36 cellular contexts compared by ENCODE assay signal in the genomic region with DNA sequence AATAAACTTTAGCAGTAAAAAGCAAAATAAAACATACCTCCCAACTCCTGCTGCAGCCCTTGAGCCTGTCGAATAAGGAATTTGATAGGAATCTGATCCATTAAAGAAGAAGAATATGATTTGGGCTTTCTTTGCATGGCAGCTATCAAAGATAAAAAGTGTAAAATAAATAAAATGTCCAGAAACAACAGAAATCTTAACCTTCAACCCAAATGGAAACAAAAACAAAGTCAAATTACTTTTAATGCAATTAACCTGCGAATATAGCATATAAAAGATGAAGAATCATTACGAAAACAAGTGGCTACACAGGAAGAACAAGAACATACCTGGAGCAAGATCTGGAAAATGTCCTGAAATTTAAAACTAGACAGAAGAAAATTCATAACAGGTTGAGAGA. TPM values are rescaled to one million over a fixed set of nuclear protein-coding genes. Genes with fewer than 3 reads are reported as not detected.
DNase-seq lines count a peak whose midpoint lies in the region; ATAC-seq, FAIRE-seq and TF ChIP-seq lines count a peak whose summit lies in the region.
"Had no signal": no experiment of that assay in that cellular context is flagged by ENCODE, and none has a peak within 500 bp of the region (broad histone marks: within the 10 kb centered on the region; RNA-seq: fewer than 3 reads in every experiment).

No MANE protein-coding gene starts in this region.

- H3K23ac ChIP-seq in H9 (ENCODE audit: insufficient read length, low read depth, low read length) = no peak overlapping the region

- no peak overlapping the region for H3K4me3 ChIP-seq in GM12878
- H3K4me3 ChIP-seq in K562 = no peak overlapping the region
- H3K4me3 ChIP-seq: A549; BLaER1; BLaER1 treated with 17β-estradiol and CSF1 and Interleukin-3, amounts not matched to agents 10 nM and 100 nM had no signal

- H3K4me1 ChIP-seq in GM12878 (ENCODE audit: control insufficient read depth, insufficient read depth, low read length) (no peaks in the 10 kb centered on the region), K562 (replicated peaks in 1 of 2; ENCODE audit: control insufficient read depth in 2 of 2, insufficient read depth in 2 of 2, low read length in 2 of 2) (no peaks in the 10 kb centered on the region), H9 (ENCODE audit: insufficient read depth, low read length) (no peaks in the 10 kb centered on the region)
- H3K4me1 ChIP-seq: A549; BE2C; BLaER1; BLaER1 treated with 17β-estradiol and CSF1 and Interleukin-3, amounts not matched to agents 10 nM and 100 nM; Caco-2 had no signal

- BruUV-seq in GM12878 (replicated peaks; lab: Mats Ljungman, UMichigan) (no TSS peak), K562 (replicated peaks; lab: Mats Ljungman, UMichigan) (no TSS peak)

- SMC1A ChIA-PET in GM12878 (lab: Charles Lee; ENCODE audit: uncharacterized antibody, unreplicated experiment) = interaction anchor here (0.7 kb wide), 1 partner anchor 185 kb away, joined by 3 read pairs; no protein-coding TSS in a partner anchor

- no peak overlapping the region for H2BK12ac ChIP-seq in H9 (ENCODE audit: insufficient read length, low read depth, low read length)

- peaks cover 4% of the 10 kb centered on the region for H3K9me1 ChIP-seq in K562 (ENCODE audit: control insufficient read depth, insufficient read depth, low read length)

- H4K91ac ChIP-seq in H9 (ENCODE audit: insufficient read length, low read depth, low read length) = no peak overlapping the region

- FAIRE-seq in GM12878 (lab: Jason Lieb, UNC) = no peak
- no peak for FAIRE-seq in K562 (lab: Jason Lieb, UNC)
- FAIRE-seq: A204.1, A549, D721Med had no signal

- no peak overlapping the region for H2BK5ac ChIP-seq in H9 (ENCODE audit: insufficient read length, low read length)

- H3K79me2 ChIP-seq in GM12878 (ENCODE audit: control insufficient read depth, insufficient read depth, low read length) (no peaks in the 10 kb centered on the region), K562 (ENCODE audit: control insufficient read depth, insufficient read depth, low read length) (no peaks in the 10 kb centered on the region), H9 (ENCODE audit: insufficient read depth, low read length) (no peaks in the 10 kb centered on the region)

- CTCF ChIA-PET in activated CD4-positive, alpha-beta T cell treated with anti-CD3 and anti-CD28 coated beads, Interleukin-2, amount 10 ng/mL, durations not matched to agents 7 days and 5 days (lab: Charles Lee) = interaction anchor here (0.6 kb wide), 1 partner anchor 22 kb away, joined by 3 read pairs; no protein-coding TSS in a partner anchor
- CTCF ChIA-PET in GM12878 (lab: Yijun Ruan, JAX) (interaction anchor here (1.7 kb wide), 1 partner anchor 225 kb away, joined by 6 read pairs; no protein-coding TSS in a partner anchor), K562 (lab: Yijun Ruan, JAX; ENCODE audit: low intra/inter-chr PET ratio) (no interaction called here)

- H2BK15ac ChIP-seq in H9 (ENCODE audit: low read depth, low read length) = no peak overlapping the region

- H2AFZ ChIP-seq in GM12878 (ENCODE audit: control insufficient read depth, low read depth, low read length) (no peak overlapping the region), K562 (ENCODE audit: low read depth, low read length) (no peak overlapping the region), H9 (ENCODE audit: low read length) (no peak overlapping the region)

- peaks cover 0 to 3% of the 10 kb centered on the region in 2 experiments for H3K36me3 ChIP-seq in GM12878 (ENCODE audit: control insufficient read depth in 2 of 2, insufficient read depth in 2 of 2, low read length in 1 of 2)
- peaks cover 66% of the 10 kb centered on the region; the same call in 1 of the 3 replicates for H3K36me3 ChIP-seq in K562 (ENCODE audit: control insufficient read depth, insufficient read depth, low read length)
- H3K36me3 ChIP-seq: BE2C had no signal

- H3K4ac ChIP-seq in H9 (ENCODE audit: low read depth, low read length) = no peak overlapping the region

- no peak for TF ChIP-seq EP300 in GM12878 (IDR thresholded peaks at IDR 0.05; ENCODE audit: borderline replicate concordance in 1 of 2, control insufficient read depth in 1 of 2, low read depth in 2 of 2, low read length in 2 of 2)
- TF ChIP-seq EP300 in K562 (IDR thresholded peaks at IDR 0.05; ENCODE audit: low read length) = no peak

- POLR2A ChIA-PET in activated CD4-positive, alpha-beta T cell treated with anti-CD3 and anti-CD28 coated beads, Interleukin-2, amount 10 ng/mL, durations not matched to agents 7 days and 5 days (lab: Charles Lee) = no interaction called here
- POLR2A ChIA-PET in GM12878 (lab: Charles Lee) (interaction anchor here (0.6 kb wide), 1 partner anchor 1545 kb away, joined by 6 read pairs; no protein-coding TSS in a partner anchor), K562 (lab: Yijun Ruan, JAX) (interaction anchor here (0.9 to 1.5 kb wide), 2 partner anchors 12 to 21 kb away, joined by 3 to 6 read pairs; a partner anchor contains a TSS)

- H4K20me1 ChIP-seq in GM12878 (ENCODE audit: control insufficient read depth, insufficient read depth) (no peaks in the 10 kb centered on the region), K562 (replicated peaks; ENCODE audit: control insufficient read depth, insufficient read depth, low read length) (no peaks in the 10 kb centered on the region), H9 (ENCODE audit: control insufficient read depth, insufficient read depth, insufficient read length) (no peaks in the 10 kb centered on the region)
- H4K20me1 ChIP-seq: BLaER1; BLaER1 treated with 17β-estradiol and CSF1 and Interleukin-3, amounts not matched to agents 10 nM and 100 nM had no signal

- H3K27me3 Mint-ChIP-seq in activated CD4-positive, alpha-beta T cell treated with anti-CD3 and anti-CD28 coated beads, Interleukin-2, amount 10 ng/mL, durations not matched to agents 7 days and 5 days = no peaks in the 10 kb centered on the region
- H3K27me3 Mint-ChIP-seq in activated CD4-positive, alpha-beta T cell treated with anti-CD3 and anti-CD28 coated beads, Interleukin-2, amount 10 ng/mL, durations not matched to agents 24 days and 14 days = no peaks in the 10 kb centered on the region
- H3K27me3 Mint-ChIP-seq in T-helper 17 cell (no peaks in the 10 kb centered on the region), H9 (ENCODE audit: low read depth) (no peaks in the 10 kb centered on the region)
- H3K27me3 Mint-ChIP-seq: B cell; CD4-positive, alpha-beta memory T cell; CD4-positive, alpha-beta T cell; CD4-positive, CD25-positive, alpha-beta regulatory T cell; CD8-positive, alpha-beta memory T cell had no signal

- H2BK20ac ChIP-seq in H9 (ENCODE audit: low read depth, low read length, poor library complexity, severe bottlenecking) = no peak overlapping the region

- H4K5ac ChIP-seq in H9 (ENCODE audit: insufficient read length, low read depth, low read length) = no peak overlapping the region

- no peaks in the 10 kb centered on the region for H3K79me1 ChIP-seq in H9 (ENCODE audit: insufficient read depth, low read depth, low read length, poor library complexity, severe bottlenecking)

- no peak for ATAC-seq in T-helper 17 cell
- ATAC-seq in GM12878 = no peak
- ATAC-seq in K562 = no peak
- ATAC-seq: CD8-positive, alpha-beta T cell had no signal

- H3K56ac ChIP-seq in H9 (ENCODE audit: insufficient read length, low read depth, low read length) = no peak overlapping the region

- no peak overlapping the region for H2BK120ac ChIP-seq in H9 (ENCODE audit: low read depth, low read length, poor library complexity, severe bottlenecking)

- no peak overlapping the region for H3K27ac ChIP-seq in GM12878 (ENCODE audit: control insufficient read depth, insufficient read depth)
- H3K27ac ChIP-seq in K562 (ENCODE audit: extremely low read depth, low read depth, low read length) = no peak overlapping the region
- no peak overlapping the region for H3K27ac ChIP-seq in H9 (ENCODE audit: insufficient read length, low read depth, low read length)
- H3K27ac ChIP-seq: 22Rv1; A549; BLaER1; BLaER1 treated with 17β-estradiol and CSF1 and Interleukin-3, amounts not matched to agents 10 nM and 100 nM; C4-2B had no signal

- H3K27me3 ChIP-seq in GM12878 (replicated peaks in 1 of 2; ENCODE audit: control insufficient read depth in 2 of 2, insufficient read depth in 2 of 2, low read length in 1 of 2) = no peaks in the 10 kb centered on the region
- no peaks in the 10 kb centered on the region for H3K27me3 ChIP-seq in K562 (ENCODE audit: control insufficient read depth in 2 of 2, insufficient read depth in 2 of 2, low read length in 2 of 2)
- H3K27me3 ChIP-seq in H9 (ENCODE audit: insufficient read depth, low read length) = no peaks in the 10 kb centered on the region
- H3K27me3 ChIP-seq: BE2C; BLaER1; BLaER1 treated with 17β-estradiol and CSF1 and Interleukin-3, amounts not matched to agents 10 nM and 100 nM had no signal

- peak overlapping the region; percentile 2 for H3K27ac Mint-ChIP-seq in activated CD4-positive, alpha-beta T cell treated with anti-CD3 and anti-CD28 coated beads, Interleukin-2, amount 10 ng/mL, durations not matched to agents 7 days and 5 days
- no peak overlapping the region for H3K27ac Mint-ChIP-seq in activated CD4-positive, alpha-beta T cell treated with anti-CD3 and anti-CD28 coated beads, Interleukin-2, amount 10 ng/mL, durations not matched to agents 24 days and 14 days
- peak overlapping the region; percentile 29 for H3K27ac Mint-ChIP-seq in T-helper 17 cell
- H3K27ac Mint-ChIP-seq in H9 = no peak overlapping the region; a peak in 1 of 7 replicates
- H3K27ac Mint-ChIP-seq: B cell; CD14-positive monocyte; CD4-positive, alpha-beta T cell; CD4-positive, CD25-positive, alpha-beta regulatory T cell; CD8-positive, alpha-beta T cell had no signal

- H3T11ph ChIP-seq in H9 (ENCODE audit: low read length) = no peak overlapping the region

- H3K9me3 Mint-ChIP-seq in activated CD4-positive, alpha-beta T cell treated with anti-CD3 and anti-CD28 coated beads, Interleukin-2, amount 10 ng/mL, durations not matched to agents 7 days and 5 days = no peaks in the 10 kb centered on the region
- H3K9me3 Mint-ChIP-seq in activated CD4-positive, alpha-beta T cell treated with anti-CD3 and anti-CD28 coated beads, Interleukin-2, amount 10 ng/mL, durations not matched to agents 24 days and 14 days = no peaks in the 10 kb centered on the region
- H3K9me3 Mint-ChIP-seq in H9 = no peaks in the 10 kb centered on the region
- H3K9me3 Mint-ChIP-seq: CD14-positive monocyte; CD4-positive, alpha-beta memory T cell; CD4-positive, alpha-beta T cell; CD4-positive, CD25-positive, alpha-beta regulatory T cell; CD8-positive, alpha-beta memory T cell; CD8-positive, alpha-beta T cell had no signal

- H3K9me3 ChIP-seq in T-helper 17 cell (ENCODE audit: control insufficient read depth, low read length, poor library complexity, severe bottlenecking) (no peaks in the 10 kb centered on the region), GM12878 (replicated peaks; ENCODE audit: control insufficient read depth, insufficient read depth, low read length) (no peaks in the 10 kb centered on the region), K562 (replicated peaks; ENCODE audit: control insufficient read depth, insufficient read depth, low read depth, low read length) (no peaks in the 10 kb centered on the region), H9 (ENCODE audit: control insufficient read depth, low read depth, low read length) (no peaks in the 10 kb centered on the region)
- H3K9me3 ChIP-seq: A549; BE2C; BLaER1; BLaER1 treated with 17β-estradiol and CSF1 and Interleukin-3, amounts not matched to agents 10 nM and 100 nM; Caco-2 had no signal

- H2AK5ac ChIP-seq in H9 (ENCODE audit: insufficient read length, low read length) = no peak overlapping the region

- in situ Hi-C loops in GM12878 (cut with MboI) = no loop called here
- in situ Hi-C loops in K562 (cut with MboI) = no loop called here

- peaks cover 4% of the 10 kb centered on the region for H3K23me2 ChIP-seq in H9 (ENCODE audit: insufficient read length, low read depth, low read length, poor library complexity, severe bottlenecking)

- TF ChIP-seq CTCF in GM12878 (IDR thresholded peaks at IDR 0.05 in 2 of 3, conservative IDR thresholded peaks at IDR 0.05 in 1 of 3; ENCODE audit: control insufficient read depth in 2 of 3, extremely low read depth in 1 of 3, insufficient read depth in 1 of 3, low read depth in 3 of 3, low read length in 3 of 3) (no peak), K562 (IDR thresholded peaks at IDR 0.05 in 2 of 3, conservative IDR thresholded peaks at IDR 0.05 in 1 of 3; ENCODE audit: insufficient read depth in 2 of 3, low read depth in 1 of 3, low read length in 3 of 3) (no peak), H9 (conservative IDR thresholded peaks at IDR 0.05) (no peak)

- intact Hi-C loops in activated CD4-positive, alpha-beta T cell treated with anti-CD3 and anti-CD28 coated beads, Interleukin-2, amount 10 ng/mL, durations not matched to agents 24 days and 14 days (cut with micrococcal nuclease) = no loop called here
- intact Hi-C loops in GM12878 (cut with micrococcal nuclease; ENCODE audit: unreplicated experiment) = no loop called here
- intact Hi-C loops in K562 (cut with micrococcal nuclease) = no loop called here

- no peak overlapping the region for H3K4me3 Mint-ChIP-seq in activated CD4-positive, alpha-beta T cell treated with anti-CD3 and anti-CD28 coated beads, Interleukin-2, amount 10 ng/mL, durations not matched to agents 7 days and 5 days
- H3K4me3 Mint-ChIP-seq in activated CD4-positive, alpha-beta T cell treated with anti-CD3 and anti-CD28 coated beads, Interleukin-2, amount 10 ng/mL, durations not matched to agents 24 days and 14 days = no peak overlapping the region
- H3K4me3 Mint-ChIP-seq in T-helper 17 cell (no peak overlapping the region), H9 (no peak overlapping the region)
- H3K4me3 Mint-ChIP-seq: B cell; CD14-positive monocyte; CD4-positive, alpha-beta memory T cell; CD4-positive, alpha-beta T cell; CD4-positive, CD25-positive, alpha-beta regulatory T cell; CD8-positive, alpha-beta memory T cell; CD8-positive, alpha-beta T cell had no signal

- TF ChIP-seq POLR2A in GM12878 (IDR thresholded peaks at IDR 0.05; ENCODE audit: low read depth, low read length) (no peak), K562 (conservative IDR thresholded peaks at IDR 0.05) (no peak)

- TF ChIP-seq RAD21 in GM12878 (IDR thresholded peaks at IDR 0.05; ENCODE audit: insufficient read depth, low read depth, low read length) (no peak), K562 (CRISPR knock-in tag; conservative IDR thresholded peaks at IDR 0.05 in 1 of 2, IDR thresholded peaks at IDR 0.05 in 1 of 2) (no peak)

- DNase-seq in activated CD4-positive, alpha-beta T cell treated with anti-CD3 and anti-CD28 coated beads, Interleukin-2, amount 10 ng/mL, durations not matched to agents 7 days and 5 days = no peak
- DNase-seq in activated CD4-positive, alpha-beta T cell treated with anti-CD3 and anti-CD28 coated beads, Interleukin-2, amount 10 ng/mL, durations not matched to agents 24 days and 14 days = no peak
- DNase-seq in T-helper 17 cell = no peak
- DNase-seq in GM12878 (ENCODE audit: low read depth, low spot score) = no peak
- no peak for DNase-seq in K562 (ENCODE audit: extremely low read depth in 1 of 4, low spot score in 3 of 4)
- DNase-seq in H9 = no peak
- DNase-seq in activated naive CD4-positive, alpha-beta T cell treated with anti-CD3 and anti-CD28 coated beads, Interleukin-2, amount 50 U/mL, for 16 hours = no peak
- no peak for DNase-seq in 8988T
- DNase-seq: ACHN; AML-193; BE2C; C1 segment of cervical spinal cord; Caco-2; Calu3; CD4-positive, alpha-beta memory T cell; CD4-positive, alpha-beta T cell; CD4-positive, CD25-positive, alpha-beta regulatory T cell; CD8-positive, alpha-beta memory T cell; CD8-positive, alpha-beta T cell; COR-L47; DMS 273 treated with DMSO at 0.1 percent for 48 hours; DMS153; DMS53; DMS79; DMS79 treated with DMSO at 0.1 percent for 48 hours; DND-41; EL had no signal

- H3K9ac ChIP-seq in GM12878 (ENCODE audit: control insufficient read depth, insufficient read depth, low read length) (no peak overlapping the region), K562 (ENCODE audit: insufficient read depth in 1 of 2, low read depth in 2 of 2, low read length in 2 of 2) (no peak overlapping the region), H9 (ENCODE audit: extremely low read depth, insufficient read length, low read length) (no peak overlapping the region)
- H3K9ac ChIP-seq: BLaER1; BLaER1 treated with 17β-estradiol and CSF1 and Interleukin-3, amounts not matched to agents 10 nM and 100 nM had no signal

- RAD21 ChIA-PET in GM12878 (lab: Charles Lee; ENCODE audit: unreplicated experiment) = interaction anchor here (0.7 kb wide), 1 partner anchor 201 kb away, joined by 3 read pairs; no protein-coding TSS in a partner anchor

- H3K36me3 Mint-ChIP-seq in activated CD4-positive, alpha-beta T cell treated with anti-CD3 and anti-CD28 coated beads, Interleukin-2, amount 10 ng/mL, durations not matched to agents 7 days and 5 days (ENCODE audit: low read depth) = peaks cover 17% of the 10 kb centered on the region
- peaks cover 33% of the 10 kb centered on the region for H3K36me3 Mint-ChIP-seq in activated CD4-positive, alpha-beta T cell treated with anti-CD3 and anti-CD28 coated beads, Interleukin-2, amount 10 ng/mL, durations not matched to agents 24 days and 14 days (ENCODE audit: low read depth)
- peaks cover 4% of the 10 kb centered on the region for H3K36me3 Mint-ChIP-seq in T-helper 17 cell (ENCODE audit: low read depth)
- peaks cover 5 to 42% (median 26%) of the 10 kb centered on the region in 3 experiments; a peak in 6 of 7 replicates for H3K36me3 Mint-ChIP-seq in H9 (ENCODE audit: insufficient read depth in 1 of 3, low read depth in 3 of 3)

- no peak overlapping the region for H4K8ac ChIP-seq in H9 (replicated peaks; ENCODE audit: insufficient read length, low read depth, low read length)

- H3K4me1 Mint-ChIP-seq in activated CD4-positive, alpha-beta T cell treated with anti-CD3 and anti-CD28 coated beads, Interleukin-2, amount 10 ng/mL, durations not matched to agents 7 days and 5 days = no peaks in the 10 kb centered on the region
- H3K4me1 Mint-ChIP-seq in activated CD4-positive, alpha-beta T cell treated with anti-CD3 and anti-CD28 coated beads, Interleukin-2, amount 10 ng/mL, durations not matched to agents 24 days and 14 days = no peaks in the 10 kb centered on the region
- H3K4me1 Mint-ChIP-seq in T-helper 17 cell = no peaks in the 10 kb centered on the region
- H3K4me1 Mint-ChIP-seq in H9 = no peaks in the 10 kb centered on the region
- H3K4me1 Mint-ChIP-seq: B cell; CD14-positive monocyte; CD8-positive, alpha-beta memory T cell had no signal

- 93% methylated on average over 3 of the region's 3 CpGs for WGBS in GM12878 (ENCODE audit: insufficient coverage, insufficient replicate concordance, low lambda C conversion rate, missing lambda C conversion rate)
- 88% methylated on average over 3 of the region's 3 CpGs for WGBS in K562 (ENCODE audit: insufficient coverage, low coverage, missing lambda C conversion rate)
- no CpG with 5 or more reads among the region's 3 CpGs for WGBS in H9 (ENCODE audit: extremely low coverage, insufficient read length, low lambda C conversion rate)

- H3K4me2 ChIP-seq in GM12878 (ENCODE audit: control insufficient read depth, insufficient read depth) = no peak overlapping the region
- H3K4me2 ChIP-seq in K562 (ENCODE audit: insufficient read depth, low read length) = no peak overlapping the region
- no peak overlapping the region for H3K4me2 ChIP-seq in H9 (ENCODE audit: insufficient read depth, insufficient read length, low read length)
- H3K4me2 ChIP-seq: A549; BLaER1; BLaER1 treated with 17β-estradiol and CSF1 and Interleukin-3, amounts not matched to agents 10 nM and 100 nM had no signal

- no peak overlapping the region for H3K18ac ChIP-seq in H9 (ENCODE audit: insufficient read length, low read depth, low read length)

- H3K14ac ChIP-seq in H9 (ENCODE audit: insufficient read depth, low read length) = no peak overlapping the region

RNA-seq across cellular contexts. Expression of a gene that starts 21.5 kb away (rescaled TPM):
- 10 to 100 TPM; 24.3 to 28.7 TPM for total RNA-seq in activated CD4-positive, alpha-beta T cell treated with anti-CD3 and anti-CD28 coated beads, Interleukin-2, amount 10 ng/mL, durations not matched to agents 7 days and 5 days
- 17.2 and 19.9 TPM in 2 replicates for total RNA-seq in activated CD4-positive, alpha-beta T cell treated with anti-CD3 and anti-CD28 coated beads, Interleukin-2, amount 10 ng/mL, durations not matched to agents 24 days and 14 days
- 1 to 10 TPM; 1.5 to 2.3 TPM for total RNA-seq in T-helper 17 cell
- total RNA-seq in GM12878 (2013; cell fraction: nucleolus; rRNA removed) = 65.4 and 73.6 TPM in 2 replicates
- total RNA-seq in GM12878 (2014; rRNA removed) = 20.0 and 23.1 TPM in 2 replicates
- total RNA-seq in GM12878 (2014; rRNA removed; fragmentation: Illumina TruSeq; extraction: Trizol) = 24.2 and 25.6 TPM in 2 replicates
- total RNA-seq in GM12878 (2021) = 14.5 and 15.0 TPM in 2 replicates
- 2.6 TPM for polyA plus RNA-seq in GM12878 (2011; ENCODE audit: low read depth)
- polyA plus RNA-seq in GM12878 (2011; rRNA removed) = 12.3 and 20.7 TPM in 2 replicates
- 4.4 and 5.3 TPM in 2 replicates for polyA plus RNA-seq in GM12878 (2011; cell fraction: cytosol; rRNA removed)
- polyA plus RNA-seq in GM12878 (2011; cell fraction: nucleus; rRNA removed) = 9.0 and 11.1 TPM in 2 replicates
- 4.9 and 6.0 TPM in 2 replicates for polyA plus RNA-seq in GM12878 (2012)
- polyA plus RNA-seq in GM12878 (2014; fragmentation: Illumina TruSeq; extraction: Trizol) = 18.6 and 22.4 TPM in 2 replicates
- 1 to 10 TPM; 4.0 to 4.2 TPM for polyA plus RNA-seq in GM12878 (2014; fragmentation: Nextera tagmentation; extraction: Ambion mirVana)
- 8.1 and 8.7 TPM in 2 replicates for polyA plus RNA-seq in GM12878 (2014; rRNA removed)
- 10 to 100 TPM; 12.2 to 13.4 TPM for polyA plus RNA-seq in GM12878 (2016; fragmentation: Nextera tagmentation; extraction: Ambion mirVana)
- 32.0 and 34.5 TPM in 2 replicates for polyA minus RNA-seq in GM12878 (2011; rRNA and poly(A)+ RNA removed)
- polyA minus RNA-seq in GM12878 (2011; cell fraction: cytosol; rRNA and poly(A)+ RNA removed) = 6.3 and 7.4 TPM in 2 replicates
- 21.9 and 47.4 TPM in 2 replicates for polyA minus RNA-seq in GM12878 (2011; cell fraction: nucleus; rRNA and poly(A)+ RNA removed)
- 43.6 and 131 TPM in 2 replicates for total RNA-seq in K562 (2011; cell fraction: chromatin; rRNA removed; ENCODE audit: low replicate concordance)
- 15.2 and 23.4 TPM in 2 replicates for total RNA-seq in K562 (2011; cell fraction: nucleolus; rRNA removed)
- total RNA-seq in K562 (2011; cell fraction: nucleoplasm; rRNA removed) = 46.1 and 76.3 TPM in 2 replicates
- 10.3 and 11.0 TPM in 2 replicates for total RNA-seq in K562 (2014; rRNA removed)
- total RNA-seq in K562 (2014; rRNA removed; fragmentation: Illumina TruSeq; extraction: Trizol) = 16.8 and 18.6 TPM in 2 replicates
- 14.9 and 17.5 TPM in 2 replicates for total RNA-seq in K562 (2015; rRNA removed; fragmentation: Illumina TruSeq; extraction: Trizol)
- total RNA-seq in K562 (2021) = 9.7 and 11.7 TPM in 2 replicates
- 14.4 and 17.4 TPM in 2 replicates for polyA plus RNA-seq in K562 (2011; rRNA removed)
- 1.9 and 5.6 TPM in 2 replicates for polyA plus RNA-seq in K562 (2011; cell fraction: cytosol; rRNA removed)
- 11.9 and 18.2 TPM in 2 replicates for polyA plus RNA-seq in K562 (2011; cell fraction: nucleus; rRNA removed)
- polyA plus RNA-seq in K562 (2012) = 5.3 and 6.3 TPM in 2 replicates
- 10.1 and 10.3 TPM in 2 replicates for polyA plus RNA-seq in K562 (2014; fragmentation: Illumina TruSeq; extraction: Trizol)
- 1 to 10 TPM; 2.4 to 3.6 TPM for polyA plus RNA-seq in K562 (2014; fragmentation: Nextera tagmentation; extraction: Ambion mirVana)
- polyA plus RNA-seq in K562 (2014; rRNA removed) = 9.1 and 11.2 TPM in 2 replicates
- 55.1 and 57.7 TPM in 2 replicates for polyA minus RNA-seq in K562 (2011; rRNA and poly(A)+ RNA removed)
- polyA minus RNA-seq in K562 (2011; cell fraction: cytosol; rRNA and poly(A)+ RNA removed) = 7.3 and 9.8 TPM in 2 replicates
- 28.5 and 46.5 TPM in 2 replicates for polyA minus RNA-seq in K562 (2011; cell fraction: nucleus; rRNA and poly(A)+ RNA removed)
- 18.3 and 20.2 TPM in 2 replicates for total RNA-seq in H9 (2021)

RNA-seq across cellular contexts. Expression of a gene that starts 42.9 kb away (rescaled TPM):
- 10 to 100 TPM; 22.7 to 24.1 TPM for total RNA-seq in activated CD4-positive, alpha-beta T cell treated with anti-CD3 and anti-CD28 coated beads, Interleukin-2, amount 10 ng/mL, durations not matched to agents 7 days and 5 days
- total RNA-seq in activated CD4-positive, alpha-beta T cell treated with anti-CD3 and anti-CD28 coated beads, Interleukin-2, amount 10 ng/mL, durations not matched to agents 24 days and 14 days = 29.5 and 29.9 TPM in 2 replicates
- total RNA-seq in T-helper 17 cell (10 to 100 TPM in 1 of 2 donors, 1 to 10 TPM in 1; 9.5 to 11.4 TPM), GM12878 (2014; rRNA removed) (17.7 and 22.7 TPM in 2 replicates), GM12878 (2014; rRNA removed; fragmentation: Illumina TruSeq; extraction: Trizol) (17.0 and 17.7 TPM in 2 replicates), GM12878 (2021) (14.7 and 16.7 TPM in 2 replicates), K562 (2014; rRNA removed) (11.4 and 13.1 TPM in 2 replicates), K562 (2014; rRNA removed; fragmentation: Illumina TruSeq; extraction: Trizol) (23.1 and 26.4 TPM in 2 replicates), K562 (2015; rRNA removed; fragmentation: Illumina TruSeq; extraction: Trizol) (17.6 and 19.8 TPM in 2 replicates), K562 (2021) (20.6 and 21.1 TPM in 2 replicates), H9 (2021) (20.8 and 21.3 TPM in 2 replicates)
- 105 and 107 TPM in 2 replicates for total RNA-seq in GM12878 (2013; cell fraction: nucleolus; rRNA removed)
- 4.4 TPM for polyA plus RNA-seq in GM12878 (2011; ENCODE audit: low read depth)
- polyA plus RNA-seq in GM12878 (2011; rRNA removed) (22.2 and 29.6 TPM in 2 replicates), GM12878 (2014; fragmentation: Illumina TruSeq; extraction: Trizol) (13.2 and 16.1 TPM in 2 replicates), GM12878 (2014; fragmentation: Nextera tagmentation; extraction: Ambion mirVana) (1 to 10 TPM; 2.8 to 4.2 TPM), GM12878 (2014; rRNA removed) (8.3 and 9.2 TPM in 2 replicates), GM12878 (2016; fragmentation: Nextera tagmentation; extraction: Ambion mirVana) (10 to 100 TPM in 1 of 2 experiments, 1 to 10 TPM in 1; 9.7 to 10.0 TPM), K562 (2011; rRNA removed) (22.6 and 24.7 TPM in 2 replicates), K562 (2014; fragmentation: Illumina TruSeq; extraction: Trizol) (11.9 and 12.8 TPM in 2 replicates), K562 (2014; fragmentation: Nextera tagmentation; extraction: Ambion mirVana) (1 to 10 TPM; 4.8 to 5.9 TPM), K562 (2014; rRNA removed) (8.9 and 10.8 TPM in 2 replicates)
- polyA plus RNA-seq in GM12878 (2011; cell fraction: cytosol; rRNA removed) = 9.5 and 11.0 TPM in 2 replicates
- polyA plus RNA-seq in GM12878 (2011; cell fraction: nucleus; rRNA removed) = 15.2 and 18.8 TPM in 2 replicates
- 5.6 and 8.2 TPM in 2 replicates for polyA plus RNA-seq in GM12878 (2012)
- 40.2 and 48.2 TPM in 2 replicates for polyA minus RNA-seq in GM12878 (2011; rRNA and poly(A)+ RNA removed)
- polyA minus RNA-seq in GM12878 (2011; cell fraction: cytosol; rRNA and poly(A)+ RNA removed) = 15.0 and 15.6 TPM in 2 replicates
- 18.4 and 21.2 TPM in 2 replicates for polyA minus RNA-seq in GM12878 (2011; cell fraction: nucleus; rRNA and poly(A)+ RNA removed)
- total RNA-seq in K562 (2011; cell fraction: chromatin; rRNA removed; ENCODE audit: low replicate concordance) = 49.4 and 102 TPM in 2 replicates
- total RNA-seq in K562 (2011; cell fraction: nucleolus; rRNA removed) = 24.5 and 30.0 TPM in 2 replicates
- 41.1 and 51.8 TPM in 2 replicates for total RNA-seq in K562 (2011; cell fraction: nucleoplasm; rRNA removed)
- 6.9 and 13.6 TPM in 2 replicates for polyA plus RNA-seq in K562 (2011; cell fraction: cytosol; rRNA removed)
- polyA plus RNA-seq in K562 (2011; cell fraction: nucleus; rRNA removed) = 16.2 and 21.3 TPM in 2 replicates
- 6.3 and 7.6 TPM in 2 replicates for polyA plus RNA-seq in K562 (2012)
- polyA minus RNA-seq in K562 (2011; rRNA and poly(A)+ RNA removed) = 68.6 and 79.4 TPM in 2 replicates
- 22.8 and 31.0 TPM in 2 replicates for polyA minus RNA-seq in K562 (2011; cell fraction: cytosol; rRNA and poly(A)+ RNA removed)
- 17.4 and 30.9 TPM in 2 replicates for polyA minus RNA-seq in K562 (2011; cell fraction: nucleus; rRNA and poly(A)+ RNA removed)

Comparison
In these comparisons a context has a peak if more than half of its experiments do, and no peak if none do; other contexts are left out.
1. H3K27ac Mint-ChIP-seq: peak in activated CD4-positive, alpha-beta T cell treated with anti-CD3 and anti-CD28 coated beads, Interleukin-2, amount 10 ng/mL, durations not matched to agents 7 days and 5 days (single experiment) and T-helper 17 cell (single experiment); none in activated CD4-positive, alpha-beta T cell treated with anti-CD3 and anti-CD28 coated beads, Interleukin-2, amount 10 ng/mL, durations not matched to agents 24 days and 14 days (single experiment) and H9 (0 of 3).